ENCODE assay signal across 21 cellular contexts in the genomic region with DNA sequence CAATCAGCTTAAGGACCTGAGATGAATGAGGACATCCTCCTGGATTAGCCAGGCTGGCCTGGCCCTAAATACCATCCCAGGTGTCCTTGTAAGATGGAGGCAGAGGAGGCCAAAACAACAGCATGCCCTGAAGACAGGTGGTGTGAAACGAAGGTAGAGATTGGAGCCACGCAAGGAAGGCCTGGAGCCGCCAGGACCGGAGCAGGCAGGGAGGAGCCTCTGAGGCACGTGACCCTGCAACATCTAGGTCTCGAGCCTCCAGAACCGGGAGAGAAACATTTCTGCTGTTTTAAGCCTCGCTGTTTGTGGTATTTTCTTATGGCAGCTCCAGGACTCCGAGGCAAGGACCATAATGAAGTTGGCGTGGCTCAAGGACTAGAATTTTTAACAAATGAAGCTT. TPM values are rescaled to one million over a fixed set of nuclear protein-coding genes. Genes with fewer than 3 reads are reported as not detected.
"Had no signal": no experiment of that assay in that cellular context is flagged by ENCODE, and none has a peak within 500 bp of the region (broad histone marks: within the 10 kb centered on the region; RNA-seq: fewer than 3 reads in every experiment).

No MANE protein-coding gene starts in this region.

- H3K9me3 Mint-ChIP-seq: activated CD4-positive, alpha-beta memory T cell treated with anti-CD3 and anti-CD28 coated beads for 36 hours; activated T-cell treated with anti-CD3 and anti-CD28 coated beads, Interleukin-2, amount 50 U/mL, for 72 hours; dendritic cell treated with granulocyte-macrophage colony-stimulating factor and Interleukin-4, amounts not matched to agents 40 ng/mL and 50 ng/mL, for 4 days; immature natural killer cell; nephron had no signal

- H3K4me3 Mint-ChIP-seq: activated CD4-positive, alpha-beta memory T cell treated with anti-CD3 and anti-CD28 coated beads for 36 hours; activated T-cell treated with anti-CD3 and anti-CD28 coated beads, Interleukin-2, amount 50 U/mL, for 72 hours; dendritic cell treated with granulocyte-macrophage colony-stimulating factor and Interleukin-4, amounts not matched to agents 40 ng/mL and 50 ng/mL, for 4 days; immature natural killer cell; nephron had no signal

- DNase-seq: activated CD4-positive, alpha-beta memory T cell treated with anti-CD3 and anti-CD28 coated beads for 36 hours; activated CD4-positive, alpha-beta T cell treated with anti-CD3 and anti-CD28 coated beads for 1 hour; activated T-cell treated with anti-CD3 and anti-CD28 coated beads, Interleukin-2, amount 50 U/mL, for 72 hours; anterior cingulate cortex; brain microvascular endothelial cell; cerebellar nuclear complex; effector memory CD4-positive, alpha-beta T cell; foreskin melanocyte; immature natural killer cell; mammary epithelial cell; occipital lobe; stimulated activated CD4-positive, alpha-beta T cell treated with anti-CD3 and anti-CD28 coated beads, Interleukin-1b, Interleukin-23, amount 100 ng/mL, for 48 hours; T-helper 2 cell had no signal

- H3K27me3 ChIP-seq: brain microvascular endothelial cell, sigmoid colon, SJCRH30 had no signal

- H3K9me3 ChIP-seq: psoas muscle, sigmoid colon, SJCRH30, thoracic aorta had no signal

- H3K4me1 ChIP-seq: psoas muscle, sigmoid colon had no signal

- H3K4me1 Mint-ChIP-seq: immature natural killer cell had no signal

- H3K27ac ChIP-seq: brain microvascular endothelial cell, epithelial cell of prostate, psoas muscle, sigmoid colon, SJCRH30, thoracic aorta had no signal

- H3K36me3 ChIP-seq: brain microvascular endothelial cell, sigmoid colon, SJCRH30, thoracic aorta had no signal

- H3K27ac Mint-ChIP-seq: activated CD4-positive, alpha-beta memory T cell treated with anti-CD3 and anti-CD28 coated beads for 36 hours; activated T-cell treated with anti-CD3 and anti-CD28 coated beads, Interleukin-2, amount 50 U/mL, for 72 hours; dendritic cell treated with granulocyte-macrophage colony-stimulating factor and Interleukin-4, amounts not matched to agents 40 ng/mL and 50 ng/mL, for 4 days; immature natural killer cell had no signal

- H3K36me3 Mint-ChIP-seq: activated CD4-positive, alpha-beta memory T cell treated with anti-CD3 and anti-CD28 coated beads for 36 hours; immature natural killer cell had no signal

- H3K4me3 ChIP-seq: psoas muscle, sigmoid colon, SJCRH30, thoracic aorta had no signal

- ATAC-seq: activated T-cell treated with anti-CD3 and anti-CD28 coated beads, Interleukin-2, amount 50 U/mL, for 72 hours; left colon; psoas muscle had no signal

- H3K27me3 Mint-ChIP-seq: activated CD4-positive, alpha-beta memory T cell treated with anti-CD3 and anti-CD28 coated beads for 36 hours had no signal

RNA-seq across cellular contexts. Expression of a gene that starts 9.7 kb away (rescaled TPM):
- polyA plus RNA-seq: immature natural killer cell had no signal
